Comparison of ENCODE assay signal across 20 cellular contexts in genomic region chr11:78504708-78505107, GRCh38.
DNase-seq lines count a peak whose midpoint lies in the region; ATAC-seq and TF ChIP-seq lines count a peak whose summit lies in the region.
"Had no signal": no experiment of that assay in that cellular context is flagged by ENCODE, and none has a peak within 500 bp of the region (broad histone marks: within the 10 kb centered on the region; RNA-seq: fewer than 3 reads in every experiment).

No MANE protein-coding gene starts in this region.

- H3K27ac Mint-ChIP-seq in activated naive CD8-positive, alpha-beta T cell treated with anti-CD3 and anti-CD28 coated beads for 36 hours = peak overlapping the region; percentile 29
- no peak overlapping the region for H3K27ac Mint-ChIP-seq in activated naive CD8-positive, alpha-beta T cell treated with anti-CD3 and anti-CD28 coated beads, Interleukin-2, amount 50 U/mL, for 24 hours
- 0 out of 2 replicates have a peak overlapping the region, but pooled peaks have one; percentile 7 for H3K27ac Mint-ChIP-seq in GM23338
- H3K27ac Mint-ChIP-seq in memory B cell = peak overlapping the region; percentile 15

- TSS peak; percentile 22 for BruUV-seq in Panc1 (replicated peaks; lab: Mats Ljungman, UMichigan)

- POLR2A ChIA-PET in Panc1 (lab: Charles Lee) = no interaction called here

- no peaks in the 10 kb centered on the region for H3F3A ChIP-seq in GM23338 (replicated peaks; ENCODE audit: low read depth)

- H3K36me3 ChIP-seq in GM23338 (ENCODE audit: insufficient read depth) = no peaks in the 10 kb centered on the region
- H3K36me3 ChIP-seq in Panc1 (ENCODE audit: control insufficient read depth, insufficient read depth, low read length) = no peaks in the 10 kb centered on the region
- H3K36me3 ChIP-seq: MG63 had no signal

- in situ Hi-C loops in Panc1 (cut with HindIII; ENCODE audit: low pct_unique_long_range_greater_than_20kb, low sequenced_read_pairs) = no loop called here

- intact Hi-C loops in Panc1 (cut with micrococcal nuclease; ENCODE audit: unreplicated experiment) = no loop called here

- H4K20me1 ChIP-seq in GM23338 (replicated peaks; ENCODE audit: insufficient read depth) = no peaks in the 10 kb centered on the region

- H3K4me1 Mint-ChIP-seq in activated naive CD8-positive, alpha-beta T cell treated with anti-CD3 and anti-CD28 coated beads for 36 hours = peaks cover 32% of the 10 kb centered on the region
- peaks cover 18% of the 10 kb centered on the region for H3K4me1 Mint-ChIP-seq in activated naive CD8-positive, alpha-beta T cell treated with anti-CD3 and anti-CD28 coated beads, Interleukin-2, amount 50 U/mL, for 24 hours
- H3K4me1 Mint-ChIP-seq in GM23338 (peaks cover 25% of the 10 kb centered on the region), memory B cell (no peaks in the 10 kb centered on the region)

- no peaks in the 10 kb centered on the region for H3K27me3 Mint-ChIP-seq in activated naive CD8-positive, alpha-beta T cell treated with anti-CD3 and anti-CD28 coated beads for 36 hours
- H3K27me3 Mint-ChIP-seq in activated naive CD8-positive, alpha-beta T cell treated with anti-CD3 and anti-CD28 coated beads, Interleukin-2, amount 50 U/mL, for 24 hours = no peaks in the 10 kb centered on the region
- no peaks in the 10 kb centered on the region for H3K27me3 Mint-ChIP-seq in GM23338 (ENCODE audit: insufficient read depth, low read depth, poor library complexity)
- no peaks in the 10 kb centered on the region for H3K27me3 Mint-ChIP-seq in memory B cell
- H3K27me3 Mint-ChIP-seq: CD4-positive, alpha-beta memory T cell had no signal

- H3K4me3 Mint-ChIP-seq in activated naive CD8-positive, alpha-beta T cell treated with anti-CD3 and anti-CD28 coated beads for 36 hours = no peak overlapping the region
- H3K4me3 Mint-ChIP-seq in activated naive CD8-positive, alpha-beta T cell treated with anti-CD3 and anti-CD28 coated beads, Interleukin-2, amount 50 U/mL, for 24 hours = no peak overlapping the region
- H3K4me3 Mint-ChIP-seq in GM23338 (no peak overlapping the region), memory B cell (no peak overlapping the region)
- H3K4me3 Mint-ChIP-seq: CD4-positive, alpha-beta memory T cell; H9 had no signal

- H3K4me2 ChIP-seq in GM23338 = no peak overlapping the region
- H3K4me2 ChIP-seq: SK-N-SH had no signal

- peaks cover 25% of the 10 kb centered on the region for H3K4me1 ChIP-seq in GM23338 (ENCODE audit: insufficient read depth)
- no peaks in the 10 kb centered on the region for H3K4me1 ChIP-seq in Panc1 (ENCODE audit: control insufficient read depth, insufficient read depth, low read length)

- TF ChIP-seq CTCF in GM23338 (conservative IDR thresholded peaks at IDR 0.05; ENCODE audit: low read depth in 2 of 2) (no peak), Panc1 (IDR thresholded peaks at IDR 0.05) (no peak)

- H2AFZ ChIP-seq in GM23338 = no peak overlapping the region
- H2AFZ ChIP-seq: GM23248 had no signal

- H3K79me2 ChIP-seq in GM23338 (replicated peaks; ENCODE audit: insufficient read depth) = peaks cover 11% of the 10 kb centered on the region

- H3K4me3 ChIP-seq in GM23338 (no peak overlapping the region), Panc1 (ENCODE audit: low read depth in 2 of 2, low read length in 2 of 2) (no peak overlapping the region)
- H3K4me3 ChIP-seq: GM23248, MG63 had no signal

- no peak overlapping the region for H3K27ac ChIP-seq in GM23338 (ENCODE audit: low read depth)
- no peak overlapping the region for H3K27ac ChIP-seq in Panc1 (ENCODE audit: low read length)
- H3K27ac ChIP-seq: GM23248 had no signal

- H3K27me3 ChIP-seq in GM23338 (ENCODE audit: insufficient read depth) (no peaks in the 10 kb centered on the region), Panc1 (ENCODE audit: control insufficient read depth, insufficient read depth, low read length) (no peaks in the 10 kb centered on the region)
- H3K27me3 ChIP-seq: MG63 had no signal

- ATAC-seq in activated naive CD8-positive, alpha-beta T cell treated with anti-CD3 and anti-CD28 coated beads, Interleukin-2, amount 50 U/mL, for 24 hours = no peak
- ATAC-seq in GM23338 (no peak), Panc1 (no peak), memory B cell (ENCODE audit: low read depth) (no peak), HG03196 (IDR thresholded peaks at IDR 0.05; ENCODE audit: unreplicated experiment) (no peak)

- CTCF ChIA-PET in Panc1 (lab: Charles Lee) = interaction anchor here (0.6 kb wide), 1 partner anchor 230 kb away, joined by 5 read pairs; no protein-coding TSS in a partner anchor

- no peak for DNase-seq in activated naive CD8-positive, alpha-beta T cell treated with anti-CD3 and anti-CD28 coated beads for 36 hours
- no peak for DNase-seq in activated naive CD8-positive, alpha-beta T cell treated with anti-CD3 and anti-CD28 coated beads, Interleukin-2, amount 50 U/mL, for 24 hours
- DNase-seq in GM23338 (ENCODE audit: low spot score) (no peak), Panc1 (ENCODE audit: low read depth, low spot score) (no peak), memory B cell (ENCODE audit: low spot score in 2 of 2) (no peak), NCI-H128 (lab: John Stamatoyannopoulos, UW; ENCODE audit: unreplicated experiment) (no peak), NCI-H345 (lab: John Stamatoyannopoulos, UW) (no peak)
- DNase-seq: C1 segment of cervical spinal cord; CD4-positive, alpha-beta memory T cell; COR-L47; DMS53; GM23248; H9; MG63; NCI-H1105 treated with DMSO at 0.1 percent for 48 hours; NCI-H2029; NCI-H446 treated with DMSO at 0.1 percent for 48 hours; SK-N-SH; SW 1271 had no signal

- peaks cover 19% of the 10 kb centered on the region for H3K36me3 Mint-ChIP-seq in activated naive CD8-positive, alpha-beta T cell treated with anti-CD3 and anti-CD28 coated beads for 36 hours
- peaks cover 15% of the 10 kb centered on the region for H3K36me3 Mint-ChIP-seq in activated naive CD8-positive, alpha-beta T cell treated with anti-CD3 and anti-CD28 coated beads, Interleukin-2, amount 50 U/mL, for 24 hours (ENCODE audit: low read depth)
- peaks cover 13% of the 10 kb centered on the region; the same call in 2 of the 3 replicates for H3K36me3 Mint-ChIP-seq in GM23338 (ENCODE audit: low read depth)
- peaks cover 7% of the 10 kb centered on the region for H3K36me3 Mint-ChIP-seq in memory B cell

- H3K9me3 Mint-ChIP-seq in activated naive CD8-positive, alpha-beta T cell treated with anti-CD3 and anti-CD28 coated beads for 36 hours = no peaks in the 10 kb centered on the region
- peaks cover 3% of the 10 kb centered on the region for H3K9me3 Mint-ChIP-seq in activated naive CD8-positive, alpha-beta T cell treated with anti-CD3 and anti-CD28 coated beads, Interleukin-2, amount 50 U/mL, for 24 hours
- H3K9me3 Mint-ChIP-seq in GM23338 (peaks cover 4% of the 10 kb centered on the region), memory B cell (peaks cover 2% of the 10 kb centered on the region)

- no peaks in the 10 kb centered on the region for H3K9me3 ChIP-seq in Panc1 (ENCODE audit: control insufficient read depth, insufficient read depth, low read depth, low read length)
- H3K9me3 ChIP-seq: MG63 had no signal

- no peaks in the 10 kb centered on the region for H3K9me2 ChIP-seq in GM23338 (ENCODE audit: insufficient read depth)
- H3K9me2 ChIP-seq: SK-N-SH had no signal

TF ChIP-seq in GM23338, 12 proteins besides CTCF, POLR2A, EP300 and RAD21 (continues in another document):
- no peak for TF ChIP-seq ZNF114 (CRISPR knock-in tag; IDR thresholded peaks at IDR 0.05)
